1 cellular context compared by ENCODE assay signal in genomic region chr10:106711313-106711906, GRCh38.
TF ChIP-seq lines count a peak whose summit lies in the region.

No MANE protein-coding gene starts in this region.

TF ChIP-seq in HepG2, 621 proteins besides CTCF, POLR2A, EP300 and RAD21 (continued from another document):
- TF ChIP-seq KAT8 (CRISPR knock-in tag; IDR thresholded peaks at IDR 0.05) (no peak), ZNF468 (CRISPR knock-in tag; IDR thresholded peaks at IDR 0.05) (no peak), CAMTA2 (CRISPR knock-in tag; IDR thresholded peaks at IDR 0.05; ENCODE audit: borderline replicate concordance) (no peak)
